ENCODE assay signal across 13 cellular contexts in the genomic region with DNA sequence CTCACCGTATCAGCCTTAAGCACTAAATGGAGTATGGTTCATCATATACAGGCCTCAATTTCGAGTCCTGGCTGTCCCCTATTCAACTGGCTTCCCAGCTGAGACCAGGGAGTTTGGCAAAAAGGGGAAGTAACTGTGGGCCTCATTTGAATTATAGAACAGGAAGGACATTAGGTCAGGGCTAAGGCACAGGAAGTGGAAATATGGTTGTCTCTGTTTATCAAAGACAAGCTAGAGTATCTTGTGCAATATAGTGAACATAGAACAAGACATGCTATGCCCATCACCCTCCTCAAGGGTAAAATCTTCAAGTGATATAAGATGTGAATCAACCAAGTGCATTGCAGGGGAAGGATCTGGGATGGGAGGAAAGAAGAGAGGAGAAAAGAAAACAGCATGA.
DNase-seq lines count a peak whose midpoint lies in the region; ATAC-seq and TF ChIP-seq lines count a peak whose summit lies in the region.
"Had no signal": no experiment of that assay in that cellular context is flagged by ENCODE, and none has a peak within 500 bp of the region (broad histone marks: within the 10 kb centered on the region; RNA-seq: fewer than 3 reads in every experiment).

No MANE protein-coding gene starts in this region.

- H4K20me1 ChIP-seq in DOHH2 (ENCODE audit: control insufficient read depth, insufficient read depth, low read depth, low read length), result no peaks in the 10 kb centered on the region

- TF ChIP-seq CTCF in DOHH2 (IDR thresholded peaks at IDR 0.05; ENCODE audit: low read depth, low read length, poor library complexity, severe bottlenecking) (no peak), HFFc6 (IDR thresholded peaks at IDR 0.05) (no peak), left lung (IDR thresholded peaks at IDR 0.05) (peak in 1 of 2 donors; percentile 24), foreskin fibroblast (IDR thresholded peaks at IDR 0.05; ENCODE audit: low read depth, low read length) (no peak)

- ATAC-seq in left lung, result peak; percentile 64
- ATAC-seq in GM21360 (IDR thresholded peaks at IDR 0.05; ENCODE audit: unreplicated experiment), result no peak

- H3K9me2 ChIP-seq in DOHH2 (replicated peaks; ENCODE audit: control insufficient read depth, low read length), result no peaks in the 10 kb centered on the region

- H3K27me3 Mint-ChIP-seq in HFFc6 (ENCODE audit: insufficient read depth), result 0 out of 2 replicates have a peak, but pooled peaks cover under 1% of the 10 kb centered on the region

- H3K4me1 ChIP-seq in DOHH2 (ENCODE audit: control insufficient read depth, low read length) (peaks cover 9% of the 10 kb centered on the region), left lung (peaks cover 0 to 35% of the 10 kb centered on the region in 2 donors)

- H3K4me1 Mint-ChIP-seq in HFFc6 (ENCODE audit: low read depth), result peaks cover 62% of the 10 kb centered on the region

- no peaks in the 10 kb centered on the region for H3K9me3 ChIP-seq in DOHH2 (ENCODE audit: control insufficient read depth, insufficient read depth, low read length)
- H3K9me3 ChIP-seq in left lung, result no peaks in the 10 kb centered on the region
- H3K9me3 ChIP-seq: tibial nerve had no signal

- intact Hi-C loops in left lung (cut with DNase I), result no loop called here

- H3K79me2 ChIP-seq in DOHH2 (ENCODE audit: control insufficient read depth, low read length), result no peaks in the 10 kb centered on the region

- H3K9me3 Mint-ChIP-seq in HFFc6, result no peaks in the 10 kb centered on the region

- H3K36me3 Mint-ChIP-seq in HFFc6 (ENCODE audit: low read depth), result no peaks in the 10 kb centered on the region

- H3F3A ChIP-seq in DOHH2 (ENCODE audit: control insufficient read depth, insufficient read depth), result no peaks in the 10 kb centered on the region

- no peak overlapping the region for H3K4me3 Mint-ChIP-seq in HFFc6

- H3K36me3 ChIP-seq in DOHH2 (ENCODE audit: control insufficient read depth, low read length) (no peaks in the 10 kb centered on the region), left lung (no peaks in the 10 kb centered on the region)
- H3K36me3 ChIP-seq: tibial nerve had no signal

- H3K27ac Mint-ChIP-seq in HFFc6, result peak overlapping the region; percentile 8; the same call in 1 of the 2 replicates

- DNase-seq in HFFc6 (no peak), RPMI8226 (peak; percentile 83), left lung (no peak), foreskin fibroblast (no peak), NCI-H774 (lab: John Stamatoyannopoulos, UW) (no peak)
- DNase-seq in activated T-cell treated with anti-CD3 and anti-CD28 coated beads, Interleukin-2, amount 50 U/mL, for 48 hours, result no peak
- DNase-seq: Calu3; nucleus accumbens; stimulated activated CD4-positive, alpha-beta T cell treated with anti-CD3 and anti-CD28 coated beads, Interleukin-4, amount 100 ng/mL, for 24 hours had no signal

- no peaks in the 10 kb centered on the region for H3K27me3 ChIP-seq in DOHH2 (ENCODE audit: control insufficient read depth, low read length)
- no peaks in the 10 kb centered on the region for H3K27me3 ChIP-seq in left lung
- H3K27me3 ChIP-seq: tibial nerve had no signal

- no peak overlapping the region for H3K27ac ChIP-seq in DOHH2 (ENCODE audit: low read depth, low read length)
- H3K27ac ChIP-seq in left lung, result peak overlapping the region in 1 of 2 donors; percentile 87
- H3K27ac ChIP-seq: KMS-11, tibial nerve had no signal

- H3K4me3 ChIP-seq in DOHH2 (ENCODE audit: low read length), result no peak overlapping the region
- no peak overlapping the region for H3K4me3 ChIP-seq in left lung
- no peak overlapping the region for H3K4me3 ChIP-seq in foreskin fibroblast (ENCODE audit: low read depth in 1 of 2, low read length in 2 of 2)
- H3K4me3 ChIP-seq: tibial nerve had no signal

- H3K4me2 ChIP-seq in DOHH2 (ENCODE audit: low read length), result peak overlapping the region; percentile 22
- H3K4me2 ChIP-seq: KMS-11 had no signal
